17 cellular contexts compared by ENCODE assay signal in the genomic region with DNA sequence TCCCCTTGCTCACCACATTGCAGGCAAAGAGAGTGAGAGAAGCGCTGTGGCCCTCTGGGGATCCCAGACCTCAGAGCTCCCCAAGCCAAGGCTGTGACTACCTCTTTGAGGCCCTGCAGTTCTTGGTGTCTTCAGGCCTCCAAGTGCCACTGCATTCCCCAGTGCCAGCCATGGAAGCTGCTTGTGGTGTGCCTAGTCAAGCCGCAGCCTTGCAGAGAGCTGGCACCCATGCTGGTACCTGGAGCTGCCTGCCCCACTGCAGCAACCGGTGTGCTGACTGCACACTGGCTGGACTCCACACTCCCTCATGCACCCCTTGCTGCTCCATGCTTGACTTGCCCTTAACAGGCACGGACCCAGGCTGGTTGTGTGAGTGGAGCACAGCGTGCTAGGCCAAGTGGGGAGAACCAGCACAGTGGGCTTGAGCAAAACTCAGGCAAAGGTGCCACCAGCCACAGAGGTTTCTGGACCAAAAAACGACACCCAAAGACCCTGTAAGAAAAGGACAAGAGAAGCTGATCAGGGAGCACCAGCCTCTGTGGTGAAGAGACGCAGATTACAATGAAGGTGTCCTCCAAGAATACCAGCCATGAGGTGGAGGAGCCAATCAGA.
DNase-seq lines count a peak whose midpoint lies in the region; ATAC-seq and TF ChIP-seq lines count a peak whose summit lies in the region.
"Had no signal": no experiment of that assay in that cellular context is flagged by ENCODE, and none has a peak within 500 bp of the region (broad histone marks: within the 10 kb centered on the region; RNA-seq: fewer than 3 reads in every experiment).

No MANE protein-coding gene starts in this region.

- H3K9me3 ChIP-seq in RWPE2 (ENCODE audit: severe bottlenecking), result no peaks in the 10 kb centered on the region
- H3K9me3 ChIP-seq in neuronal stem cell (replicated peaks in 1 of 2; ENCODE audit: control insufficient read depth in 2 of 2, insufficient read depth in 1 of 2, low read depth in 1 of 2, low read length in 2 of 2), result peaks cover 0 to 10% of the 10 kb centered on the region in 2 donors
- H3K9me3 ChIP-seq: A549 had no signal

- no peak overlapping the region for H4K91ac ChIP-seq in neuronal stem cell (ENCODE audit: low read depth, low read length, poor library complexity)

- no peak overlapping the region for H3K27ac ChIP-seq in RWPE2 (ENCODE audit: poor library complexity, severe bottlenecking)
- no peak overlapping the region for H3K27ac ChIP-seq in neuronal stem cell (replicated peaks; ENCODE audit: low read length)
- H3K27ac ChIP-seq in RWPE1, result no peak overlapping the region
- H3K27ac ChIP-seq: 22Rv1; A549; BLaER1 treated with 17β-estradiol and CSF1 and Interleukin-3, amounts not matched to agents 10 nM and 100 nM; C4-2B had no signal

- no peak overlapping the region for H2BK5ac ChIP-seq in neuronal stem cell (ENCODE audit: low read length)

- H3K4ac ChIP-seq in neuronal stem cell (ENCODE audit: low read length), result no peak overlapping the region

- no CpG with 5 or more reads among the region's 7 CpGs for WGBS in neuronal stem cell (ENCODE audit: extremely low coverage in 2 of 2, insufficient read length in 2 of 2, insufficient replicate concordance in 1 of 2), 2 donors

- H2BK15ac ChIP-seq in neuronal stem cell (ENCODE audit: low read length), result no peak overlapping the region

- H2BK12ac ChIP-seq in neuronal stem cell (ENCODE audit: low read length), result no peak overlapping the region

- H3K4me1 ChIP-seq in RWPE2 (ENCODE audit: insufficient read depth, poor library complexity, severe bottlenecking) (no peaks in the 10 kb centered on the region), neuronal stem cell (ENCODE audit: control insufficient read depth in 2 of 2, insufficient read depth in 1 of 2, low read depth in 1 of 2, low read length in 2 of 2) (no peaks in the 10 kb centered on the region)
- H3K4me1 ChIP-seq: A549; BLaER1 treated with 17β-estradiol and CSF1 and Interleukin-3, amounts not matched to agents 10 nM and 100 nM; Caco-2 had no signal

- H4K8ac ChIP-seq in neuronal stem cell (ENCODE audit: low read depth, low read length), result no peak overlapping the region

- no peak overlapping the region for H2AFZ ChIP-seq in neuronal stem cell (ENCODE audit: low read length)

- H3K14ac ChIP-seq in neuronal stem cell (ENCODE audit: low read length), result no peak overlapping the region

- peak overlapping the region; percentile 10 for H2AK5ac ChIP-seq in neuronal stem cell (ENCODE audit: low read depth, low read length)

- no peak for ATAC-seq in RWPE2 (ENCODE audit: low read depth)
- ATAC-seq: A549; CD8-positive, alpha-beta T cell had no signal

- H3K36me3 ChIP-seq in RWPE2 (ENCODE audit: low read depth), result no peaks in the 10 kb centered on the region
- H3K36me3 ChIP-seq in neuronal stem cell (replicated peaks in 1 of 2; ENCODE audit: control insufficient read depth in 2 of 2, insufficient read depth in 2 of 2, low read length in 2 of 2), result no peaks in the 10 kb centered on the region

- POLR2A ChIA-PET in RWPE1 (lab: Yijun Ruan, JAX; ENCODE audit: low non-redundant PET), result no interaction called here

- H3K4me3 ChIP-seq in RWPE2 (ENCODE audit: severe bottlenecking) (no peak overlapping the region), neuronal stem cell (ENCODE audit: low read length in 2 of 2) (no peak overlapping the region)
- H3K4me3 ChIP-seq: A549; BLaER1 treated with 17β-estradiol and CSF1 and Interleukin-3, amounts not matched to agents 10 nM and 100 nM had no signal

- no peak overlapping the region for H3K23ac ChIP-seq in neuronal stem cell (ENCODE audit: low read depth, low read length, poor library complexity)

- TF ChIP-seq CTCF in RWPE2 (IDR thresholded peaks at IDR 0.05; ENCODE audit: poor library complexity, severe bottlenecking), result no peak
- no peak for TF ChIP-seq CTCF in RWPE1 (conservative IDR thresholded peaks at IDR 0.05; ENCODE audit: low read depth)

- CTCF ChIA-PET in RWPE1 (lab: Yijun Ruan, JAX), result no interaction called here

- no peak overlapping the region for H3K18ac ChIP-seq in neuronal stem cell (ENCODE audit: low read length)

- H3K4me2 ChIP-seq in neuronal stem cell (ENCODE audit: insufficient read depth, low read length, poor library complexity, severe bottlenecking), result no peak overlapping the region
- H3K4me2 ChIP-seq: A549; BLaER1 treated with 17β-estradiol and CSF1 and Interleukin-3, amounts not matched to agents 10 nM and 100 nM had no signal

- H3K27me3 ChIP-seq in RWPE2 (ENCODE audit: insufficient read depth, poor library complexity, severe bottlenecking), result no peaks in the 10 kb centered on the region
- H3K27me3 ChIP-seq in neuronal stem cell (ENCODE audit: control insufficient read depth in 3 of 3, insufficient read depth in 3 of 3, low read depth in 1 of 3, low read length in 3 of 3), result no peaks in the 10 kb centered on the region
- H3K27me3 ChIP-seq: BLaER1 treated with 17β-estradiol and CSF1 and Interleukin-3, amounts not matched to agents 10 nM and 100 nM had no signal

- H3K9ac ChIP-seq in neuronal stem cell (ENCODE audit: low read depth, low read length, poor library complexity), result no peak overlapping the region
- H3K9ac ChIP-seq: BLaER1 treated with 17β-estradiol and CSF1 and Interleukin-3, amounts not matched to agents 10 nM and 100 nM had no signal

- DNase-seq in activated effector memory CD4-positive, alpha-beta T cell treated with anti-CD3 and anti-CD28 coated beads, Interleukin-2, amount 50 U/mL, for 16 hours, result peak; percentile 45
- DNase-seq in activated effector memory CD4-positive, alpha-beta T cell treated with Interleukin-2 at 50 U/mL for 16 hours, result no peak
- peak; percentile 29 for DNase-seq in RWPE2 (ENCODE audit: low spot score)
- no peak for DNase-seq in neuronal stem cell (ENCODE audit: low spot score)
- no peak for DNase-seq in RWPE1 (ENCODE audit: low spot score)
- no peak for DNase-seq in HuH-7 (ENCODE audit: low spot score)
- DNase-seq: AML-193; Caco-2; Calu3; CD4-positive, alpha-beta T cell; CD8-positive, alpha-beta T cell; DMS79 treated with DMSO at 0.1 percent for 48 hours; GF-D8 had no signal

- no peaks in the 10 kb centered on the region for H3K79me1 ChIP-seq in neuronal stem cell (ENCODE audit: low read depth, low read length)

- no peak overlapping the region for H2BK120ac ChIP-seq in neuronal stem cell (ENCODE audit: low read depth, low read length)

Comparison
In these comparisons a context has a peak if more than half of its experiments do, and no peak if none do; other contexts are left out.
1. DNase-seq: peak in activated effector memory CD4-positive, alpha-beta T cell treated with anti-CD3 and anti-CD28 coated beads, Interleukin-2, amount 50 U/mL, for 16 hours (single experiment) and RWPE2 (single experiment); none in activated effector memory CD4-positive, alpha-beta T cell treated with Interleukin-2 at 50 U/mL for 16 hours (single experiment), neuronal stem cell (single experiment), RWPE1 (single experiment) and HuH-7 (single experiment).